Comparison of ENCODE assay signal across 1 cellular context in the genomic region with DNA sequence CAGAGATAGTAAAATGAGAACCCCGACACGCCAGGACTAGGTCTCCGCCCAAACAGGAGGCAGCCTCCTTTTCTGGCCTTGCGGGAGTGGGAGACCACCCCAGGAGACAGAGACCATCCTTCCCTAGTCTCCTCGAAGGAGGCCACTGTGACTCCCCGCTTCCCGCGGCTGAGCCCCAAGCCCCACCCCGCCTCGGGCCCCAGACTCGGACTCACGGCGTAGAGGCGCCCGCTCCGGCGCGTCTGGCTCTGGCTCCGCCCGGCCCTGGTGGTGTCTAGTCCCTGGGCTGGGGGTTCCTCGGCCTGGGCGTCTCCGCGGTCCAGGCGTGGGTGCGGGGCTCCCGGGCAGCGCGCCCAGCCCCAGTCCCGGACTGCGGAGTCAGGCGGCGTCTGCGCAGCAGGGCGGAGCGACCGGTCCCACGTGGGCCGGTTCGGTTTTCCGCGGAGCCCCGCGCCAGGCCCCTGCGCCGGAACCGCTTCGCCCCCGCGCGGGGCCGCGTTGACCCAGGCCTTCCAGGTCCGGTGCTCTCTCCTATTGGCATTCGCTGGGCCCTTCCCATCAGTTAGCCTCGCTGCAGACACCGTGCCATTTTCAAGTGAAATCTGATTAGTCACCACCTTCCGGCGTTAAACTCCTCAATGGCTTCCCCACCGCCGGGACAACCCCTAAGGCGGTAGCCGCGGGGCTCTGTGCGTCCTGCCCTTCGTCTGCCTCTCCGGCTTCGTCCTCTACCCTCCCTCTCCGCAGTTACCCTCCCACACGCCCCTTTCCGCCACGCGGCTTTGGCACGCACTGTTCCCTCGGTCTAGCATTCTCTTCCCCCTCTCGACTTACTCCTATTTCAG.
TF ChIP-seq lines count a peak whose summit lies in the region.

C1orf216 (minus strand) TSS at position 393 of the 845 bp plus-strand sequence. CDS start 2,563 bp downstream, outside the sequence.

TF ChIP-seq in K562, 482 proteins besides CTCF, POLR2A, EP300 and RAD21 (continued from another document and continues in another):
- TF ChIP-seq, protein P1, sequence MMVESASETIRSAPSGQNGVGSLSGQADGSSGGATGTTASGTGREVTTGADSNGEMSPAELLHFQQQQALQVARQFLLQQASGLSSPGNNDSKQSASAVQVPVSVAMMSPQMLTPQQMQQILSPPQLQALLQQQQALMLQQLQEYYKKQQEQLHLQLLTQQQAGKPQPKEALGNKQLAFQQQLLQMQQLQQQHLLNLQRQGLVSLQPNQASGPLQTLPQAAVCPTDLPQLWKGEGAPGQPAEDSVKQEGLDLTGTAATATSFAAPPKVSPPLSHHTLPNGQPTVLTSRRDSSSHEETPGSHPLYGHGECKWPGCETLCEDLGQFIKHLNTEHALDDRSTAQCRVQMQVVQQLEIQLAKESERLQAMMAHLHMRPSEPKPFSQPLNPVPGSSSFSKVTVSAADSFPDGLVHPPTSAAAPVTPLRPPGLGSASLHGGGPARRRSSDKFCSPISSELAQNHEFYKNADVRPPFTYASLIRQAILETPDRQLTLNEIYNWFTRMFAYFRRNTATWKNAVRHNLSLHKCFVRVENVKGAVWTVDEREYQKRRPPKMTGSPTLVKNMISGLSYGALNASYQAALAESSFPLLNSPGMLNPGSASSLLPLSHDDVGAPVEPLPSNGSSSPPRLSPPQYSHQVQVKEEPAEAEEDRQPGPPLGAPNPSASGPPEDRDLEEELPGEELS (CRISPR knock-in tag; IDR thresholded peaks at IDR 0.05; ENCODE audit: borderline replicate concordance), result no peak
- TF ChIP-seq ZNF408 (CRISPR knock-in tag; IDR thresholded peaks at IDR 0.05; ENCODE audit: low read depth) (no peak), TRIM28 (IDR thresholded peaks at IDR 0.05) (no peak; the same call in 1 of the 2 replicates), BDP1 (IDR thresholded peaks at IDR 0.05; ENCODE audit: insufficient read depth, insufficient read length) (no peak), CREB1 (IDR thresholded peaks at IDR 0.05) (peak; percentile 41), CREB1 (CRISPR knock-in tag; IDR thresholded peaks at IDR 0.05) (no peak), NCOA1 (IDR thresholded peaks at IDR 0.05; ENCODE audit: low read depth) (0 out of 2 replicates have a peak, but pooled peaks have one; percentile 29), PHF20 (IDR thresholded peaks at IDR 0.05; ENCODE audit: partially characterized antibody) (peak; percentile 76), KAT8 (IDR thresholded peaks at IDR 0.05; ENCODE audit: low read depth) (no peak), SP1 (CRISPR knock-in tag; IDR thresholded peaks at IDR 0.05) (0 out of 2 replicates have a peak, but pooled peaks have one; percentile 40), ZNF133 (CRISPR knock-in tag; IDR thresholded peaks at IDR 0.05) (no peak), TFE3 (CRISPR knock-in tag; IDR thresholded peaks at IDR 0.05) (no peak), ZNF668 (CRISPR knock-in tag; IDR thresholded peaks at IDR 0.05) (0 out of 2 replicates have a peak, but pooled peaks have one; percentile 13), ETV5 (CRISPR knock-in tag; IDR thresholded peaks at IDR 0.05; ENCODE audit: low read depth) (peak; percentile 85), RFX1 (IDR thresholded peaks at IDR 0.05) (no peak), RUNX1 (IDR thresholded peaks at IDR 0.05; ENCODE audit: low read depth) (no peak), RAD51 (IDR thresholded peaks at IDR 0.05; ENCODE audit: borderline replicate concordance, low read depth) (no peak; the same call in 1 of the 2 replicates), YBX1 (IDR thresholded peaks at IDR 0.05) (no peak), CEBPB (tag; IDR thresholded peaks at IDR 0.05) (no peak), FOXO4 (CRISPR knock-in tag; IDR thresholded peaks at IDR 0.05) (no peak), E4F1 (CRISPR knock-in tag; IDR thresholded peaks at IDR 0.05; ENCODE audit: borderline replicate concordance) (no peak), PML (IDR thresholded peaks at IDR 0.05; ENCODE audit: low read length) (no peak), FOS (IDR thresholded peaks at IDR 0.05; ENCODE audit: extremely low read depth, insufficient read length) (no peak), STAT5B (CRISPR knock-in tag; IDR thresholded peaks at IDR 0.05) (no peak), COPS2 (conservative IDR thresholded peaks at IDR 0.05) (no peak), ZNF184 (CRISPR knock-in tag; IDR thresholded peaks at IDR 0.05) (no peak), KDM4B (IDR thresholded peaks at IDR 0.05; ENCODE audit: borderline replicate concordance in 2 of 2, low read depth in 1 of 2) (peak in 1 of 2 experiments; percentile 24; a peak in 1 of 4 replicates), TEAD4 (IDR thresholded peaks at IDR 0.05; ENCODE audit: low read length) (no peak), TEAD4 (CRISPR knock-in tag; IDR thresholded peaks at IDR 0.05; ENCODE audit: borderline replicate concordance) (no peak), ARID4B (CRISPR knock-in tag; IDR thresholded peaks at IDR 0.05) (peak; percentile 89), E2F3 (CRISPR knock-in tag; IDR thresholded peaks at IDR 0.05) (peak; percentile 87), ZNF316 (IDR thresholded peaks at IDR 0.05) (peak; percentile 84), IRF2 (CRISPR knock-in tag; IDR thresholded peaks at IDR 0.05) (no peak), BRD9 (IDR thresholded peaks at IDR 0.05; ENCODE audit: low read depth, partially characterized antibody) (peak; percentile 71), JUND (IDR thresholded peaks at IDR 0.05; ENCODE audit: borderline replicate concordance, low read depth, low read length) (no peak), JUND (tag; IDR thresholded peaks at IDR 0.05; ENCODE audit: borderline replicate concordance, low read depth, low read length) (no peak), ZNF253 (CRISPR knock-in tag; conservative IDR thresholded peaks at IDR 0.05) (no peak), ZC3H4 (CRISPR knock-in tag; IDR thresholded peaks at IDR 0.05; ENCODE audit: borderline replicate concordance) (no peak), ARHGAP35 (IDR thresholded peaks at IDR 0.05; ENCODE audit: partially characterized antibody) (no peak), CGGBP1 (CRISPR knock-in tag; IDR thresholded peaks at IDR 0.05) (no peak), MXD1 (CRISPR knock-in tag; IDR thresholded peaks at IDR 0.05; ENCODE audit: borderline replicate concordance, poor library complexity, severe bottlenecking) (peak; percentile 40)
- TF ChIP-seq, protein P2, sequence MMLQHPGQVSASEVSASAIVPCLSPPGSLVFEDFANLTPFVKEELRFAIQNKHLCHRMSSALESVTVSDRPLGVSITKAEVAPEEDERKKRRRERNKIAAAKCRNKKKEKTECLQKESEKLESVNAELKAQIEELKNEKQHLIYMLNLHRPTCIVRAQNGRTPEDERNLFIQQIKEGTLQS (IDR thresholded peaks at IDR 0.05), result peak; percentile 28; the same call in 1 of the 2 replicates
- TF ChIP-seq, protein P2 (CRISPR knock-in tag; conservative IDR thresholded peaks at IDR 0.05), result no peak
- TF ChIP-seq, protein P3, sequence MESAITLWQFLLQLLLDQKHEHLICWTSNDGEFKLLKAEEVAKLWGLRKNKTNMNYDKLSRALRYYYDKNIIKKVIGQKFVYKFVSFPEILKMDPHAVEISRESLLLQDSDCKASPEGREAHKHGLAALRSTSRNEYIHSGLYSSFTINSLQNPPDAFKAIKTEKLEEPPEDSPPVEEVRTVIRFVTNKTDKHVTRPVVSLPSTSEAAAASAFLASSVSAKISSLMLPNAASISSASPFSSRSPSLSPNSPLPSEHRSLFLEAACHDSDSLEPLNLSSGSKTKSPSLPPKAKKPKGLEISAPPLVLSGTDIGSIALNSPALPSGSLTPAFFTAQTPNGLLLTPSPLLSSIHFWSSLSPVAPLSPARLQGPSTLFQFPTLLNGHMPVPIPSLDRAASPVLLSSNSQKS (CRISPR knock-in tag; IDR thresholded peaks at IDR 0.05), result no peak
- TF ChIP-seq, protein P4, sequence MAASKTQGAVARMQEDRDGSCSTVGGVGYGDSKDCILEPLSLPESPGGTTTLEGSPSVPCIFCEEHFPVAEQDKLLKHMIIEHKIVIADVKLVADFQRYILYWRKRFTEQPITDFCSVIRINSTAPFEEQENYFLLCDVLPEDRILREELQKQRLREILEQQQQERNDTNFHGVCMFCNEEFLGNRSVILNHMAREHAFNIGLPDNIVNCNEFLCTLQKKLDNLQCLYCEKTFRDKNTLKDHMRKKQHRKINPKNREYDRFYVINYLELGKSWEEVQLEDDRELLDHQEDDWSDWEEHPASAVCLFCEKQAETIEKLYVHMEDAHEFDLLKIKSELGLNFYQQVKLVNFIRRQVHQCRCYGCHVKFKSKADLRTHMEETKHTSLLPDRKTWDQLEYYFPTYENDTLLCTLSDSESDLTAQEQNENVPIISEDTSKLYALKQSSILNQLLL (CRISPR knock-in tag; IDR thresholded peaks at IDR 0.05; ENCODE audit: borderline replicate concordance), result no peak
